9 cellular contexts compared by ENCODE assay signal in genomic region chr19:18232540-18233223, GRCh38. TPM values are rescaled to one million over a fixed set of nuclear protein-coding genes. Genes with fewer than 3 reads are reported as not detected.
DNase-seq lines count a peak whose midpoint lies in the region; ATAC-seq and TF ChIP-seq lines count a peak whose summit lies in the region.
"Had no signal": no experiment of that assay in that cellular context is flagged by ENCODE, and none has a peak within 500 bp of the region (broad histone marks: within the 10 kb centered on the region; RNA-seq: fewer than 3 reads in every experiment).

No MANE protein-coding gene starts in this region.

- peak overlapping the region; percentile 80 for H3K4me3 Mint-ChIP-seq in GM23338
- peak overlapping the region in 1 of 10 donors; percentile 51 for H3K4me3 Mint-ChIP-seq in naive thymus-derived CD8-positive, alpha-beta T cell

- H3F3A ChIP-seq in GM23338 (replicated peaks; ENCODE audit: low read depth), result peaks cover 38% of the 10 kb centered on the region

- peak; percentile 25 for DNase-seq in CD1c-positive myeloid dendritic cell (ENCODE audit: extremely low spot score)
- DNase-seq in GM23338 (ENCODE audit: low spot score), result peak; percentile 92
- peak; percentile 74 for DNase-seq in SK-N-DZ (ENCODE audit: low spot score)
- no peak for DNase-seq in naive thymus-derived CD8-positive, alpha-beta T cell
- DNase-seq in Peyer's patch, result no peak

- H3K27ac Mint-ChIP-seq in GM23338, result peak overlapping the region; percentile 94
- H3K27ac Mint-ChIP-seq in naive thymus-derived CD8-positive, alpha-beta T cell, result peak overlapping the region in 1 of 10 donors; percentile 77

- ATAC-seq in GM23338 (peak; percentile 76), HG02840 (IDR thresholded peaks at IDR 0.05; ENCODE audit: low FRiP score, unreplicated experiment) (no peak), GM21737 (IDR thresholded peaks at IDR 0.05; ENCODE audit: unreplicated experiment) (no peak)
- ATAC-seq in naive thymus-derived CD8-positive, alpha-beta T cell, result no peak

- H3K9me3 ChIP-seq in iPS-18a (ENCODE audit: control insufficient read depth, low read depth, low read length) (no peaks in the 10 kb centered on the region), Peyer's patch (peaks cover 0 to 10% (median 0%) of the 10 kb centered on the region in 4 donors)

- H3K27ac ChIP-seq in GM23338 (ENCODE audit: low read depth), result peak overlapping the region; percentile 88
- H3K27ac ChIP-seq in iPS-18a (ENCODE audit: low read length), result no peak overlapping the region
- no peak overlapping the region for H3K27ac ChIP-seq in Peyer's patch
- H3K27ac ChIP-seq: SJSA1 had no signal

- no peak for TF ChIP-seq POLR2A in Peyer's patch (IDR thresholded peaks at IDR 0.05)

- H3K79me2 ChIP-seq in GM23338 (replicated peaks; ENCODE audit: insufficient read depth), result no peaks in the 10 kb centered on the region

- H3K9me3 Mint-ChIP-seq in GM23338, result no peaks in the 10 kb centered on the region; the same call in 1 of the 3 replicates
- peaks cover 0 to 15% (median 8%) of the 10 kb centered on the region in 9 donors for H3K9me3 Mint-ChIP-seq in naive thymus-derived CD8-positive, alpha-beta T cell

- no peaks in the 10 kb centered on the region for H4K20me1 ChIP-seq in GM23338 (replicated peaks; ENCODE audit: insufficient read depth)

- peaks cover 21% of the 10 kb centered on the region for H3K4me1 ChIP-seq in GM23338 (ENCODE audit: insufficient read depth)
- H3K4me1 ChIP-seq in iPS-18a (ENCODE audit: control insufficient read depth, low read depth, low read length), result peaks cover 15% of the 10 kb centered on the region
- H3K4me1 ChIP-seq in Peyer's patch, result no peaks in the 10 kb centered on the region
- H3K4me1 ChIP-seq: SJSA1 had no signal

- H3K27me3 Mint-ChIP-seq in GM23338 (ENCODE audit: insufficient read depth, low read depth, poor library complexity), result peaks cover 34% of the 10 kb centered on the region
- peaks cover 32 to 83% (median 56%) of the 10 kb centered on the region in 5 donors for H3K27me3 Mint-ChIP-seq in naive thymus-derived CD8-positive, alpha-beta T cell

- TF ChIP-seq CTCF in GM23338 (conservative IDR thresholded peaks at IDR 0.05; ENCODE audit: low read depth in 2 of 2) (peak; percentile 34 to 37), Peyer's patch (IDR thresholded peaks at IDR 0.05) (no peak)

- H3K4me3 ChIP-seq in GM23338 (peak overlapping the region; percentile 72), iPS-18a (ENCODE audit: low read length) (peak overlapping the region; percentile 46), Peyer's patch (no peak overlapping the region)
- H3K4me3 ChIP-seq: SJSA1 had no signal

- peak overlapping the region; percentile 95 for H3K4me2 ChIP-seq in GM23338

- H2AFZ ChIP-seq in GM23338, result peak overlapping the region; percentile 90; the same call in 1 of the 2 replicates

- H3K36me3 Mint-ChIP-seq in GM23338 (ENCODE audit: low read depth), result no peaks in the 10 kb centered on the region; the same call in 1 of the 3 replicates
- peaks cover 2 to 7% (median 2%) of the 10 kb centered on the region in 3 donors for H3K36me3 Mint-ChIP-seq in naive thymus-derived CD8-positive, alpha-beta T cell

- H3K9me2 ChIP-seq in GM23338 (ENCODE audit: insufficient read depth), result no peaks in the 10 kb centered on the region

- H3K4me1 Mint-ChIP-seq in GM23338, result peaks cover 35% of the 10 kb centered on the region
- peaks cover 0 to 7% (median 5%) of the 10 kb centered on the region in 4 donors for H3K4me1 Mint-ChIP-seq in naive thymus-derived CD8-positive, alpha-beta T cell

- no peak overlapping the region for H3K9ac ChIP-seq in iPS-18a (ENCODE audit: low read length)

- no peaks in the 10 kb centered on the region for H3K36me3 ChIP-seq in GM23338 (ENCODE audit: insufficient read depth)
- no peaks in the 10 kb centered on the region for H3K36me3 ChIP-seq in iPS-18a (ENCODE audit: control insufficient read depth, low read depth, low read length)
- H3K36me3 ChIP-seq in Peyer's patch, result no peaks in the 10 kb centered on the region
- H3K36me3 ChIP-seq: SJSA1 had no signal

- POLR2A ChIA-PET in naive thymus-derived CD8-positive, alpha-beta T cell (lab: Charles Lee), result interaction anchor here (0.6 to 1.7 kb wide), 5 partner anchors 8 to 178 kb away, joined by 3 to 5 read pairs (median 3); no protein-coding TSS in a partner anchor

- no peaks in the 10 kb centered on the region for H3K27me3 ChIP-seq in GM23338 (ENCODE audit: insufficient read depth)
- H3K27me3 ChIP-seq in iPS-18a (ENCODE audit: control insufficient read depth, insufficient read depth, low read length), result no peaks in the 10 kb centered on the region
- peaks cover 0 to 4% of the 10 kb centered on the region in 2 donors for H3K27me3 ChIP-seq in Peyer's patch

TF ChIP-seq in GM23338, 12 proteins besides CTCF, POLR2A, EP300 and RAD21:
- TF ChIP-seq POLR2AphosphoS5 (IDR thresholded peaks at IDR 0.05; ENCODE audit: low read depth) (peak; percentile 57; the same call in 1 of the 2 replicates), ZNF114 (CRISPR knock-in tag; IDR thresholded peaks at IDR 0.05) (no peak), EZH2phosphoT487 (IDR thresholded peaks at IDR 0.05; ENCODE audit: unreplicated experiment) (no peak), ZNF331 (CRISPR knock-in tag; IDR thresholded peaks at IDR 0.05; ENCODE audit: low read depth) (no peak)

RNA-seq across cellular contexts. Expression of gene PDE4C, which starts 6.4 kb away (rescaled TPM):
- 3.6 and 7.1 TPM in 2 replicates for total RNA-seq in GM23338 (2014; rRNA removed; shearing (Covaris generic))
- polyA plus RNA-seq in GM23338 (2016; fragmentation: Nextera tagmentation; extraction: Ambion mirVana), result 1.6 and 2.5 TPM in 2 replicates
- polyA plus RNA-seq in SK-N-DZ (2014; cell fraction: cytosol; rRNA removed), result 9.0 and 9.9 TPM in 2 replicates
- polyA plus RNA-seq in SK-N-DZ (2014; cell fraction: nucleus; rRNA removed), result 49.1 and 53.2 TPM in 2 replicates
- total RNA-seq in naive thymus-derived CD8-positive, alpha-beta T cell, result not detected
- polyA plus RNA-seq in naive thymus-derived CD8-positive, alpha-beta T cell, result not detected
- total RNA-seq in Peyer's patch, result 1 to 10 TPM in 3 of 4 donors, not detected in 1; 3.9 to 8.3 (median 8.3) TPM
- total RNA-seq: SJSA1 had no signal

RNA-seq across cellular contexts. Expression of gene RAB3A, which starts 28.8 kb away (rescaled TPM):
- total RNA-seq in GM23338 (2014; rRNA removed; shearing (Covaris generic)), result 9.7 and 11.6 TPM in 2 replicates
- 20.3 and 24.1 TPM in 2 replicates for polyA plus RNA-seq in GM23338 (2016; fragmentation: Nextera tagmentation; extraction: Ambion mirVana)
- polyA plus RNA-seq in SK-N-DZ (2014; cell fraction: cytosol; rRNA removed), result 12.2 and 15.0 TPM in 2 replicates
- polyA plus RNA-seq in SK-N-DZ (2014; cell fraction: nucleus; rRNA removed), result 5.6 and 15.2 TPM in 2 replicates
- 1 to 10 TPM; 2.9 to 3.8 TPM for total RNA-seq in naive thymus-derived CD8-positive, alpha-beta T cell
- 1 to 10 TPM; 1.3 to 2.3 (median 1.8) TPM for polyA plus RNA-seq in naive thymus-derived CD8-positive, alpha-beta T cell
- 1 to 10 TPM in 3 of 4 donors, not detected in 1; 6.1 to 9.5 (median 8.3) TPM for total RNA-seq in Peyer's patch

RNA-seq across cellular contexts. Expression of gene MPV17L2, which starts 39.7 kb away (rescaled TPM):
- 41.9 and 81.3 TPM in 2 replicates for total RNA-seq in GM23338 (2014; rRNA removed; shearing (Covaris generic))
- 38.7 and 40.2 TPM in 2 replicates for polyA plus RNA-seq in GM23338 (2016; fragmentation: Nextera tagmentation; extraction: Ambion mirVana)
- polyA plus RNA-seq in SK-N-DZ (2014; cell fraction: cytosol; rRNA removed), result 17.6 and 47.1 TPM in 2 replicates
- polyA plus RNA-seq in SK-N-DZ (2014; cell fraction: nucleus; rRNA removed), result 18.9 and 19.8 TPM in 2 replicates
- total RNA-seq in naive thymus-derived CD8-positive, alpha-beta T cell, result 1 to 10 TPM; 5.8 to 7.0 TPM
- 10 to 100 TPM in 1 of 3 donors, 1 to 10 TPM in 2; 5.1 to 12.2 (median 9.4) TPM for polyA plus RNA-seq in naive thymus-derived CD8-positive, alpha-beta T cell
- total RNA-seq in Peyer's patch, result 10 to 100 TPM in 3 of 4 donors, 1 to 10 TPM in 1; 4.1 to 19.6 (median 16.0) TPM

RNA-seq across cellular contexts. Expression of gene IQCN, which starts 41.6 kb away (rescaled TPM):
- total RNA-seq in GM23338 (2014; rRNA removed; shearing (Covaris generic)), result 0.35 and 0.89 TPM in 2 replicates
- 0.10 TPM in 1 of 2 replicates, not detected in the other for polyA plus RNA-seq in GM23338 (2016; fragmentation: Nextera tagmentation; extraction: Ambion mirVana)
- polyA plus RNA-seq in SK-N-DZ (2014; cell fraction: cytosol; rRNA removed), result 0.29 TPM in 1 of 2 replicates, not detected in the other
- 0.04 and 1.1 TPM in 2 replicates for polyA plus RNA-seq in SK-N-DZ (2014; cell fraction: nucleus; rRNA removed)
- total RNA-seq in naive thymus-derived CD8-positive, alpha-beta T cell, result 1 to 10 TPM; 7.4 to 8.4 TPM
- polyA plus RNA-seq in naive thymus-derived CD8-positive, alpha-beta T cell, result under 1 TPM in 2 of 3 donors, not detected in 1; 0.06 to 0.15 TPM
- total RNA-seq in Peyer's patch, result 10 to 100 TPM in 2 of 4 donors, 1 to 10 TPM in 2; 7.4 to 40.2 (median 17.0) TPM

RNA-seq across cellular contexts. Expression of gene JUND, which starts 48.7 kb away (rescaled TPM):
- total RNA-seq in GM23338 (2014; rRNA removed; shearing (Covaris generic)), result 154 and 181 TPM in 2 replicates
- 40.0 and 52.5 TPM in 2 replicates for polyA plus RNA-seq in GM23338 (2016; fragmentation: Nextera tagmentation; extraction: Ambion mirVana)
- 80.4 and 92.1 TPM in 2 replicates for polyA plus RNA-seq in SK-N-DZ (2014; cell fraction: cytosol; rRNA removed)
- polyA plus RNA-seq in SK-N-DZ (2014; cell fraction: nucleus; rRNA removed), result 28.1 and 57.8 TPM in 2 replicates
- 100 to 1,000 TPM; 181 to 189 TPM for total RNA-seq in naive thymus-derived CD8-positive, alpha-beta T cell
- polyA plus RNA-seq in naive thymus-derived CD8-positive, alpha-beta T cell, result 100 to 1,000 TPM in 1 of 3 donors, 10 to 100 TPM in 2; 43.3 to 169 (median 69.1) TPM
- 100 to 1,000 TPM; 629 to 753 (median 680) TPM for total RNA-seq in Peyer's patch

Comparison
In these comparisons a context has a peak if more than half of its experiments do, and no peak if none do; other contexts are left out.
1. DNase-seq: peak in CD1c-positive myeloid dendritic cell (single experiment), GM23338 (single experiment) and SK-N-DZ (single experiment); none in naive thymus-derived CD8-positive, alpha-beta T cell (0 of 10) and Peyer's patch (0 of 3).
2. H3K4me3 ChIP-seq: peak in GM23338 (single experiment) and iPS-18a (single experiment); none in Peyer's patch (0 of 4).
3. CTCF ChIP-seq: peak in GM23338 (2 of 2); none in Peyer's patch (0 of 6).